ENCODE assay signal across 8 cellular contexts in genomic region chr10:96513686-96514551, GRCh38. TPM values are rescaled to one million over a fixed set of nuclear protein-coding genes. Genes with fewer than 3 reads are reported as not detected.
DNase-seq lines count a peak whose midpoint lies in the region; ATAC-seq and TF ChIP-seq lines count a peak whose summit lies in the region.

Gene TLL2, minus strand, starts transcription at chr10:96513926. Its CDS starts 241 bp downstream, at chr10:96513685.

- H3K4me1 Mint-ChIP-seq in CD8-positive, alpha-beta memory T cell: peaks cover 19 to 27% (median 25%) of the 10 kb centered on the region in 3 donors

- H3K36me3 Mint-ChIP-seq in CD8-positive, alpha-beta memory T cell: no peaks in the 10 kb centered on the region

- H3K27me3 Mint-ChIP-seq in CD8-positive, alpha-beta memory T cell: peaks cover 10 to 20% of the 10 kb centered on the region in 2 donors

- H3K9me3 ChIP-seq in CD8-positive, alpha-beta memory T cell (ENCODE audit: low read length): no peaks in the 10 kb centered on the region
- peaks cover 0 to 1% of the 10 kb centered on the region in 2 donors for H3K9me3 ChIP-seq in lung (ENCODE audit: control insufficient read depth in 2 of 2, insufficient read depth in 1 of 2, low read length in 1 of 2)

- H3K4me3 ChIP-seq in CD8-positive, alpha-beta memory T cell (ENCODE audit: low read length): peak within 1 kb of the TSS; percentile 44
- peak within 1 kb of the TSS; percentile 10 for H3K4me3 ChIP-seq in lung

- CTCF ChIA-PET in CD8-positive, alpha-beta memory T cell (lab: Charles Lee): interaction anchor here (1.0 to 1.6 kb wide), 7 partner anchors 9 to 660 kb away, joined by 3 to 7 read pairs (median 3); no protein-coding TSS in a partner anchor

- peak within 1 kb of the TSS in 3 of 8 donors; percentile 12 to 84 (median 17) for H3K27ac Mint-ChIP-seq in CD8-positive, alpha-beta memory T cell

- peaks cover 15% of the 10 kb centered on the region for H3K4me1 ChIP-seq in CD8-positive, alpha-beta memory T cell (ENCODE audit: insufficient read depth, low read length)
- H3K4me1 ChIP-seq in lung (ENCODE audit: control insufficient read depth in 2 of 2, insufficient read depth in 2 of 2, low read length in 2 of 2): peaks cover 0 to 18% of the 10 kb centered on the region in 2 donors

- H3K27ac ChIP-seq in CD8-positive, alpha-beta memory T cell (ENCODE audit: low read depth, low read length): no peak within 1 kb of the TSS
- no peak within 1 kb of the TSS for H3K27ac ChIP-seq in lung (ENCODE audit: low read depth in 1 of 2, low read length in 1 of 2)

- peak; percentile 29 to 59 (median 47) for DNase-seq in CD8-positive, alpha-beta memory T cell
- DNase-seq in NCI-H526 treated with DMSO at 0.1 percent for 48 hours (lab: John Stamatoyannopoulos, UW) (peak; percentile 84), lung (ENCODE audit: low spot score) (peak; percentile 65)
- peak; percentile 14 to 17 for DNase-seq in activated CD4-positive, alpha-beta T cell treated with anti-CD3 and anti-CD28 coated beads, Interleukin-2, amount 50 U/mL, for 4 hours
- peak; percentile 31 for DNase-seq in effector CD4-positive, alpha-beta T cell
- DNase-seq in stimulated activated CD4-positive, alpha-beta T cell treated with anti-CD3 and anti-CD28 coated beads, TNF-alpha, amount 100 ng/mL, for 48 hours (ENCODE audit: low read depth in 3 of 3): peak in 2 of 3 donors; percentile 38 to 47

- peak within 1 kb of the TSS; percentile 77 to 88 (median 83) for H3K4me3 Mint-ChIP-seq in CD8-positive, alpha-beta memory T cell

- H3K9me3 Mint-ChIP-seq in CD8-positive, alpha-beta memory T cell: no peaks in the 10 kb centered on the region

- WGBS in lung, 2 donors: 2% methylated on average over 63 to 69 of the region's 69 CpGs

- peak; percentile 87 for ATAC-seq in GM19372 (IDR thresholded peaks at IDR 0.05; ENCODE audit: low read depth, unreplicated experiment)
- peak; percentile 68 for ATAC-seq in HG03460 (IDR thresholded peaks at IDR 0.05; ENCODE audit: unreplicated experiment)
- ATAC-seq in lung (ENCODE audit: insufficient read depth, low FRiP score): peak; percentile 90

- TF ChIP-seq CTCF in lung (IDR thresholded peaks at IDR 0.05; ENCODE audit: control extremely low read depth, extremely low read depth): peak; percentile 67

- H3K27me3 ChIP-seq in CD8-positive, alpha-beta memory T cell (ENCODE audit: insufficient read depth, low read length, poor library complexity, severe bottlenecking): peaks cover 23% of the 10 kb centered on the region
- no peaks in the 10 kb centered on the region for H3K27me3 ChIP-seq in lung (ENCODE audit: control insufficient read depth, insufficient read depth)

- POLR2A ChIA-PET in CD8-positive, alpha-beta memory T cell (lab: Charles Lee): no interaction called here

- H3K36me3 ChIP-seq in CD8-positive, alpha-beta memory T cell (ENCODE audit: insufficient read depth, low read length): no peaks in the 10 kb centered on the region
- no peaks in the 10 kb centered on the region for H3K36me3 ChIP-seq in lung (ENCODE audit: control insufficient read depth in 2 of 2, insufficient read depth in 2 of 2, low read length in 2 of 2)

RNA-seq across cellular contexts. Expression of gene TLL2, which starts in this region (rescaled TPM):
- under 1 TPM in 1 of 2 experiments, not detected in 1; 0.09 TPM for total RNA-seq in CD8-positive, alpha-beta memory T cell
- not detected for polyA plus RNA-seq in CD8-positive, alpha-beta memory T cell
- total RNA-seq in lung: under 1 TPM; 0.12 to 0.23 TPM
- polyA plus RNA-seq in lung: under 1 TPM; 0.07 to 0.08 TPM

Comparison
In these comparisons a context has a peak if more than half of its experiments do, and no peak if none do; other contexts are left out.
1. Peak in DNase-seq and H3K4me3 ChIP-seq in CD8-positive, alpha-beta memory T cell; RNA of the gene not detected or under 1 TPM.
2. Peak in DNase-seq, ATAC-seq and H3K4me3 ChIP-seq in lung; RNA of the gene not detected or under 1 TPM.
3. DNase-seq: peak in every context shown above with its lines; median percentile 84 in NCI-H526 treated with DMSO at 0.1 percent for 48 hours; 65 in lung; 47 in CD8-positive, alpha-beta memory T cell; 42 in stimulated activated CD4-positive, alpha-beta T cell treated with anti-CD3 and anti-CD28 coated beads, TNF-alpha, amount 100 ng/mL, for 48 hours; 31 in effector CD4-positive, alpha-beta T cell; 16 in activated CD4-positive, alpha-beta T cell treated with anti-CD3 and anti-CD28 coated beads, Interleukin-2, amount 50 U/mL, for 4 hours.